8 cellular contexts compared by ENCODE assay signal in the genomic region with DNA sequence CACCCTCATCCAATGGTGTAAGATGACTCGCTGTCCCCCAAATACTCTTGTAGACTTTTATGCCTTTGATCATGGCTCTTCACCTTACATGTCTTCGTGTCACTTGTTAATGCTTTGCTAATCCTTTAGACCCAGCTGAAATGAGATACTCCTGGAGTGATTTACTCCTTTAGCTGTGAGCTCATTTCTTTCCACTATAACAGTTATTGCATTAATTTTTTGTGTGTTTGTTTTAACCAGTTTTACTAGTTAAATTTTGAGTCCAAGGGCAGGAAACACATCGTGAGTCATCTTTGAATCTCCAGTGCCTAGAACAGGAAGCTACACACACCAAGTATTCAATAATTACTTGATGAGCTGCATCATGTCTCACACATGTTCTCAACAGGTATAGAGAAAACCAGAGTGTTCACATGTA. TPM values are rescaled to one million over a fixed set of nuclear protein-coding genes. Genes with fewer than 3 reads are reported as not detected.
DNase-seq lines count a peak whose midpoint lies in the region; ATAC-seq and TF ChIP-seq lines count a peak whose summit lies in the region.

No MANE protein-coding gene starts in this region.

- no peaks in the 10 kb centered on the region for H3K9me3 Mint-ChIP-seq in activated naive CD8-positive, alpha-beta T cell treated with anti-CD3 and anti-CD28 coated beads, Interleukin-2, amount 50 U/mL, for 24 hours

- H3K4me1 ChIP-seq in osteoblast (ENCODE audit: insufficient read depth, low read length) = peaks cover 10% of the 10 kb centered on the region

- ATAC-seq in activated naive CD8-positive, alpha-beta T cell treated with anti-CD3 and anti-CD28 coated beads, Interleukin-2, amount 50 U/mL, for 24 hours = peak; percentile 87
- ATAC-seq in left ventricle myocardium superior (no peak), HG02678 (IDR thresholded peaks at IDR 0.05; ENCODE audit: unreplicated experiment) (no peak), HG03520 (IDR thresholded peaks at IDR 0.05; ENCODE audit: unreplicated experiment) (no peak)

- no peaks in the 10 kb centered on the region for H3K9me3 ChIP-seq in osteoblast (ENCODE audit: low read depth, low read length)

- H3K4me3 ChIP-seq in osteoblast (ENCODE audit: insufficient read depth, low read length) = no peak overlapping the region

- H3K79me2 ChIP-seq in osteoblast (ENCODE audit: insufficient read depth, low read length) = peaks cover 3% of the 10 kb centered on the region

- DNase-seq in EL = peak; percentile 76
- peak; percentile 20 for DNase-seq in LoVo (ENCODE audit: low spot score)
- DNase-seq in activated naive CD8-positive, alpha-beta T cell treated with anti-CD3 and anti-CD28 coated beads, Interleukin-2, amount 50 U/mL, for 24 hours = no peak
- peak; percentile 62 for DNase-seq in osteoblast (ENCODE audit: insufficient read length, low spot score, missing footprints)
- DNase-seq in left ventricle myocardium superior = no peak
- no peak for DNase-seq in NCI-H1105 treated with DMSO at 0.1 percent for 48 hours (lab: John Stamatoyannopoulos, UW)

- no peak for TF ChIP-seq CTCF in osteoblast (IDR thresholded peaks at IDR 0.05; ENCODE audit: extremely low read depth, low read depth, low read length)

- H3K4me3 Mint-ChIP-seq in activated naive CD8-positive, alpha-beta T cell treated with anti-CD3 and anti-CD28 coated beads, Interleukin-2, amount 50 U/mL, for 24 hours = peak overlapping the region; percentile 52

- H3K36me3 ChIP-seq in osteoblast (ENCODE audit: insufficient read depth, low read length) = no peaks in the 10 kb centered on the region

- H4K20me1 ChIP-seq in osteoblast (ENCODE audit: insufficient read depth, low read length) = no peaks in the 10 kb centered on the region

- peak overlapping the region; percentile 67 for H3K27ac ChIP-seq in osteoblast (ENCODE audit: low read depth, low read length)

- peaks cover 58% of the 10 kb centered on the region for H3K4me1 Mint-ChIP-seq in activated naive CD8-positive, alpha-beta T cell treated with anti-CD3 and anti-CD28 coated beads, Interleukin-2, amount 50 U/mL, for 24 hours

- intact Hi-C loops in left ventricle myocardium superior (cut with micrococcal nuclease) = no loop called here

- H3K27me3 Mint-ChIP-seq in activated naive CD8-positive, alpha-beta T cell treated with anti-CD3 and anti-CD28 coated beads, Interleukin-2, amount 50 U/mL, for 24 hours = no peaks in the 10 kb centered on the region

- H3K36me3 Mint-ChIP-seq in activated naive CD8-positive, alpha-beta T cell treated with anti-CD3 and anti-CD28 coated beads, Interleukin-2, amount 50 U/mL, for 24 hours (ENCODE audit: low read depth) = peaks cover 16% of the 10 kb centered on the region

- H3K27me3 ChIP-seq in osteoblast (ENCODE audit: insufficient read depth, low read length) = no peaks in the 10 kb centered on the region

- no peak overlapping the region for H2AFZ ChIP-seq in osteoblast (ENCODE audit: low read length)

- H3K27ac Mint-ChIP-seq in activated naive CD8-positive, alpha-beta T cell treated with anti-CD3 and anti-CD28 coated beads, Interleukin-2, amount 50 U/mL, for 24 hours = peak overlapping the region; percentile 91

- H3K4me2 ChIP-seq in osteoblast (ENCODE audit: insufficient read depth, low read length) = peak overlapping the region; percentile 23

RNA-seq across cellular contexts. Expression of gene CTCF, which starts 6.5 kb away (rescaled TPM):
- total RNA-seq in osteoblast (29.3 and 31.8 TPM in 2 replicates), left ventricle myocardium superior (32.8 TPM)

RNA-seq across cellular contexts. Expression of gene RIPOR1, which starts 27.2 kb away (rescaled TPM):
- 36.6 and 38.0 TPM in 2 replicates for total RNA-seq in osteoblast
- 76.1 TPM for total RNA-seq in left ventricle myocardium superior

Comparison
In these comparisons a context has a peak if more than half of its experiments do, and no peak if none do; other contexts are left out.
1. DNase-seq: peak in EL (single experiment), LoVo (single experiment) and osteoblast (single experiment); none in activated naive CD8-positive, alpha-beta T cell treated with anti-CD3 and anti-CD28 coated beads, Interleukin-2, amount 50 U/mL, for 24 hours (single experiment), left ventricle myocardium superior (single experiment) and NCI-H1105 treated with DMSO at 0.1 percent for 48 hours (single experiment).